Comparison of ENCODE assay signal across 26 cellular contexts in the genomic region with DNA sequence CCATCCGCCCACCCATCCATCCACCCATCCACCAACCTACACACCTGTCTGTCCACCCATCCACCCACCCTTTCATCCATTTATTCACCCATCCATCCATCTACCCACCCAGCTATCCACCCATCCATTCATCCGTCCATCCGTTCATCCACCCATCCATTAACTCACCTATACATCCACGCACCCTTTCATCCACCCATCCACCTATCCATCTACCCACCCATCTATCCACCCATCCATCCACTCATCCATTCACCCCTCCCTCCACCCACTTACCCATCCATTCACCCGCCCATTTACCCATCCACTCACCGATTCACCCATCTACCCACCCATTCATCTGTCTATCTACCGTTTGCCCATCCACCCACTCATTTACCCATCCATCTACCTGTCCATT. TPM values are rescaled to one million over a fixed set of nuclear protein-coding genes. Genes with fewer than 3 reads are reported as not detected.
"Had no signal": no experiment of that assay in that cellular context is flagged by ENCODE, and none has a peak within 500 bp of the region (broad histone marks: within the 10 kb centered on the region; RNA-seq: fewer than 3 reads in every experiment).

No MANE protein-coding gene starts in this region.

- H3K27me3 ChIP-seq: dorsolateral prefrontal cortex, esophagus muscularis mucosa, gastroesophageal sphincter, heart right ventricle, left lung, right atrium auricular region, stomach, thyroid gland had no signal

- H3K9me3 ChIP-seq: esophagus muscularis mucosa, gastroesophageal sphincter, heart right ventricle, left lung, prostate gland, right atrium auricular region, stomach, thyroid gland had no signal

- FAIRE-seq: colon, endothelial cell of umbilical vein, islet of Langerhans had no signal

- H3K4me3 Mint-ChIP-seq: natural killer cell, type B pancreatic cell had no signal

- H3K4me3 ChIP-seq: dorsolateral prefrontal cortex, esophagus muscularis mucosa, gastroesophageal sphincter, heart right ventricle, left lung, prostate gland, right atrium auricular region, smooth muscle cell, stomach, thyroid gland had no signal

- H3K4me2 ChIP-seq: smooth muscle cell had no signal

- H3K27ac ChIP-seq: esophagus muscularis mucosa, foreskin keratinocyte, gastroesophageal sphincter, heart right ventricle, left lung, prostate gland, right atrium auricular region, stomach, thyroid gland had no signal

- DNase-seq: dorsolateral prefrontal cortex; effector CD4-positive, alpha-beta T cell; foreskin keratinocyte; heart right ventricle; hippocampal formation; left cardiac atrium; left lung; natural killer cell; stimulated activated CD4-positive, alpha-beta T cell treated with anti-CD3 and anti-CD28 coated beads, Interleukin-12 subunit alpha, Interleukin-12 subunit beta, amount 100 ng/mL, for 4 hours; stimulated activated CD4-positive, alpha-beta T cell treated with anti-CD3 and anti-CD28 coated beads, Interleukin-1b, Interleukin-23, amount 100 ng/mL, for 48 hours; stimulated activated CD4-positive, alpha-beta T cell treated with anti-CD3 and anti-CD28 coated beads, Interleukin-4, amount 100 ng/mL, for 1 hour; stimulated activated CD8-positive, alpha-beta memory T cell treated with anti-CD3 and anti-CD28 coated beads, Interleukin-4, amount 100 ng/mL, for 48 hours; stimulated activated naive CD4-positive, alpha-beta T cell treated with Interleukin-2 at 50 U/mL for 16 hours; stomach; thyroid gland had no signal

- ATAC-seq: foreskin keratinocyte, gastroesophageal sphincter, heart right ventricle, left cardiac atrium, left lung, natural killer cell, sciatic nerve had no signal

- H3K36me3 Mint-ChIP-seq: natural killer cell, type B pancreatic cell had no signal

- H3K4me1 ChIP-seq: foreskin keratinocyte had no signal

- H3K27me3 Mint-ChIP-seq: type B pancreatic cell had no signal

- H3K9me3 Mint-ChIP-seq: type B pancreatic cell had no signal

- H3K27ac Mint-ChIP-seq: natural killer cell, type B pancreatic cell had no signal

- H3K36me3 ChIP-seq: esophagus muscularis mucosa, gastroesophageal sphincter, heart right ventricle, left lung, prostate gland, right atrium auricular region, stomach, thyroid gland had no signal

RNA-seq across cellular contexts. Expression of gene TMEM59L, which starts 41.8 kb away (rescaled TPM):
- total RNA-seq: foreskin keratinocyte, lung microvascular endothelial cell, natural killer cell had no signal
- polyA plus RNA-seq: foreskin keratinocyte had no signal

RNA-seq across cellular contexts. Expression of gene CRLF1, which starts 47.9 kb away (rescaled TPM):
- total RNA-seq: endothelial cell of umbilical vein, lung microvascular endothelial cell, natural killer cell had no signal
